In genomic region chr5:109529987-109530386, GRCh38 we compare ENCODE assay signal across 30 cellular contexts.
"Had no signal": no experiment of that assay in that cellular context is flagged by ENCODE, and none has a peak within 500 bp of the region (broad histone marks: within the 10 kb centered on the region; RNA-seq: fewer than 3 reads in every experiment).

No MANE protein-coding gene starts in this region.

- H3K9me3 ChIP-seq: adrenal gland, body of pancreas, colonic mucosa, esophagus squamous epithelium had no signal

- H3K27me3 Mint-ChIP-seq: activated CD4-positive, alpha-beta T cell treated with anti-CD3 and anti-CD28 coated beads, Interleukin-2, amount 10 ng/mL, durations not matched to agents 7 days and 5 days; activated CD8-positive, alpha-beta T cell treated with anti-CD3 and anti-CD28 coated beads for 36 hours; activated naive CD8-positive, alpha-beta T cell treated with anti-CD3 and anti-CD28 coated beads, Interleukin-2, amount 50 U/mL, for 24 hours had no signal

- DNase-seq: activated CD4-positive, alpha-beta T cell treated with anti-CD3 and anti-CD28 coated beads for 1 hour; activated CD4-positive, alpha-beta T cell treated with anti-CD3 and anti-CD28 coated beads for 4 hours; activated CD4-positive, alpha-beta T cell treated with anti-CD3 and anti-CD28 coated beads, Interleukin-2, amount 10 ng/mL, durations not matched to agents 7 days and 5 days; activated CD4-positive, alpha-beta T cell treated with anti-CD3 and anti-CD28 coated beads, Interleukin-2, amount 50 U/mL, for 48 hours; activated CD8-positive, alpha-beta memory T cell treated with anti-CD3 and anti-CD28 coated beads for 24 hours; activated CD8-positive, alpha-beta T cell treated with anti-CD3 and anti-CD28 coated beads for 36 hours; activated effector memory CD4-positive, alpha-beta T cell treated with anti-CD3 and anti-CD28 coated beads, Interleukin-2, amount 50 U/mL, for 16 hours; activated naive CD4-positive, alpha-beta T cell treated with anti-CD3 and anti-CD28 coated beads for 36 hours; activated naive CD8-positive, alpha-beta T cell treated with anti-CD3 and anti-CD28 coated beads for 36 hours; activated naive CD8-positive, alpha-beta T cell treated with anti-CD3 and anti-CD28 coated beads, Interleukin-2, amount 50 U/mL, for 24 hours; activated T-cell treated with anti-CD3 and anti-CD28 coated beads, Interleukin-2, amount 50 U/mL, for 1 hour; activated T-cell treated with anti-CD3 and anti-CD28 coated beads, Interleukin-2, amount 50 U/mL, for 48 hours; central memory CD4-positive, alpha-beta T cell; cerebellar nuclear complex; colonic mucosa; effector CD8-positive, alpha-beta T cell; esophagus squamous epithelium; foreskin melanocyte; T1000 had no signal

- ATAC-seq: activated CD8-positive, alpha-beta T cell treated with anti-CD3 and anti-CD28 coated beads for 36 hours; activated naive CD8-positive, alpha-beta T cell treated with anti-CD3 and anti-CD28 coated beads, Interleukin-2, amount 50 U/mL, for 24 hours; body of pancreas; WTC11 had no signal

- H3K27ac Mint-ChIP-seq: activated CD4-positive, alpha-beta T cell treated with anti-CD3 and anti-CD28 coated beads, Interleukin-2, amount 10 ng/mL, durations not matched to agents 7 days and 5 days; activated CD8-positive, alpha-beta T cell treated with anti-CD3 and anti-CD28 coated beads for 36 hours; activated naive CD4-positive, alpha-beta T cell treated with anti-CD3 and anti-CD28 coated beads for 36 hours; activated naive CD8-positive, alpha-beta T cell treated with anti-CD3 and anti-CD28 coated beads for 36 hours; activated naive CD8-positive, alpha-beta T cell treated with anti-CD3 and anti-CD28 coated beads, Interleukin-2, amount 50 U/mL, for 24 hours; activated T-helper 1 cell treated with anti-CD3 and anti-CD28 coated beads, Interleukin-12 subunit alpha, Interleukin-12 subunit beta, Interleukin-2, Interleukin-4 antibody, amounts not matched to agents 30 ng/mL and 10 ng/mL and 1 ng/mL, durations not matched to agents 14 hours and 24 hours and 36 hours; activated T-helper 2 cell treated with anti-CD3 and anti-CD28 coated beads, Interferon-gamma antibody, Interleukin-2, Interleukin-4, amounts not matched to agents 10 μg/mL and 5 μg/mL and 100 μg/mL, durations not matched to agents 14 hours and 24 hours and 36 hours; T-helper 2 cell treated with Interferon-gamma antibody and Interleukin-4, amounts not matched to agents 5 μg/mL and 100 μg/mL, for 36 hours; WTC11 had no signal

- H3K4me3 ChIP-seq: adrenal gland, body of pancreas, cardiac muscle cell, colonic mucosa, esophagus squamous epithelium had no signal

- FAIRE-seq: endometrium, endothelial cell of umbilical vein had no signal

- H3K36me3 ChIP-seq: adrenal gland, cardiac muscle cell, colonic mucosa, esophagus squamous epithelium had no signal

- H3K27me3 ChIP-seq: adrenal gland, body of pancreas, cardiac muscle cell, colonic mucosa, esophagus squamous epithelium had no signal

- H3K4me1 ChIP-seq: body of pancreas, colonic mucosa had no signal

- H3K9me3 Mint-ChIP-seq: activated CD4-positive, alpha-beta T cell treated with anti-CD3 and anti-CD28 coated beads, Interleukin-2, amount 10 ng/mL, durations not matched to agents 7 days and 5 days; activated CD8-positive, alpha-beta T cell treated with anti-CD3 and anti-CD28 coated beads for 36 hours; activated naive CD4-positive, alpha-beta T cell treated with anti-CD3 and anti-CD28 coated beads for 36 hours; activated naive CD4-positive, alpha-beta T cell treated with anti-CD3 and anti-CD28 coated beads, Interleukin-2, amount 50 U/mL, for 24 hours; activated naive CD8-positive, alpha-beta T cell treated with anti-CD3 and anti-CD28 coated beads for 36 hours; activated naive CD8-positive, alpha-beta T cell treated with anti-CD3 and anti-CD28 coated beads, Interleukin-2, amount 50 U/mL, for 24 hours; activated T-helper 1 cell treated with anti-CD3 and anti-CD28 coated beads, Interleukin-12 subunit alpha, Interleukin-12 subunit beta, Interleukin-2, Interleukin-4 antibody, amounts not matched to agents 30 ng/mL and 10 ng/mL and 1 ng/mL, durations not matched to agents 14 hours and 24 hours and 36 hours; activated T-helper 2 cell treated with anti-CD3 and anti-CD28 coated beads, Interferon-gamma antibody, Interleukin-2, Interleukin-4, amounts not matched to agents 10 μg/mL and 5 μg/mL and 100 μg/mL, durations not matched to agents 14 hours and 24 hours and 36 hours; T-helper 2 cell treated with Interferon-gamma antibody and Interleukin-4, amounts not matched to agents 5 μg/mL and 100 μg/mL, for 36 hours; WTC11 had no signal

- H3K36me3 Mint-ChIP-seq: activated naive CD4-positive, alpha-beta T cell treated with anti-CD3 and anti-CD28 coated beads, Interleukin-2, amount 50 U/mL, for 24 hours; activated naive CD8-positive, alpha-beta T cell treated with anti-CD3 and anti-CD28 coated beads for 36 hours; WTC11 had no signal

- H3K4me3 Mint-ChIP-seq: activated CD4-positive, alpha-beta T cell treated with anti-CD3 and anti-CD28 coated beads, Interleukin-2, amount 10 ng/mL, durations not matched to agents 7 days and 5 days; activated CD8-positive, alpha-beta T cell treated with anti-CD3 and anti-CD28 coated beads for 36 hours; activated naive CD4-positive, alpha-beta T cell treated with anti-CD3 and anti-CD28 coated beads for 36 hours; activated naive CD4-positive, alpha-beta T cell treated with anti-CD3 and anti-CD28 coated beads, Interleukin-2, amount 50 U/mL, for 24 hours; activated naive CD8-positive, alpha-beta T cell treated with anti-CD3 and anti-CD28 coated beads for 36 hours; activated naive CD8-positive, alpha-beta T cell treated with anti-CD3 and anti-CD28 coated beads, Interleukin-2, amount 50 U/mL, for 24 hours; activated T-helper 1 cell treated with anti-CD3 and anti-CD28 coated beads, Interleukin-12 subunit alpha, Interleukin-12 subunit beta, Interleukin-2, Interleukin-4 antibody, amounts not matched to agents 30 ng/mL and 10 ng/mL and 1 ng/mL, durations not matched to agents 14 hours and 24 hours and 36 hours; T-helper 2 cell treated with Interferon-gamma antibody and Interleukin-4, amounts not matched to agents 5 μg/mL and 100 μg/mL, for 36 hours; WTC11 had no signal

- H3K27ac ChIP-seq: adrenal gland, body of pancreas, cardiac muscle cell, colonic mucosa, epithelial cell of prostate, esophagus squamous epithelium had no signal

- H3K4me1 Mint-ChIP-seq: activated CD4-positive, alpha-beta T cell treated with anti-CD3 and anti-CD28 coated beads, Interleukin-2, amount 10 ng/mL, durations not matched to agents 7 days and 5 days; activated naive CD4-positive, alpha-beta T cell treated with anti-CD3 and anti-CD28 coated beads, Interleukin-2, amount 50 U/mL, for 24 hours; activated naive CD8-positive, alpha-beta T cell treated with anti-CD3 and anti-CD28 coated beads for 36 hours; activated naive CD8-positive, alpha-beta T cell treated with anti-CD3 and anti-CD28 coated beads, Interleukin-2, amount 50 U/mL, for 24 hours; WTC11 had no signal
